In the genomic region with DNA sequence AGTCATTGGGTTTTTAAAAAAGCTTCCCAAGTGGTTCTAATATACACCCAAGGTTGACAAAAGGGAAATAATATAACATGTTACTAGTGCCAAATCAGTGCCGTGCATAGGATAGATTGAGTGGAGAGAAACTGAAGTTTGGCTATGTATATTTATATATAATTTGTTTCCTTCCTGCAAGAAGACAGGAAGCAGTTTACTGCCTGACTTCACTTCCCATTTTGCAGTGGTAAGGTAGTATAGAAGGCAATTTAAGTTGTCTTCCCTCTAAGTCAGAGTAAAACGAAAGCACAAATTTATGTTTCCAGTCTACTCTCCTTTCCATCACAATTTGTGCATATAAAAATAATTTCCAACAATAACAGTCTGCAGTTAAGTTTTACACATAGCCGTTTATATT, we compare ENCODE assay signal across 13 cellular contexts. TPM values are rescaled to one million over a fixed set of nuclear protein-coding genes. Genes with fewer than 3 reads are reported as not detected.
DNase-seq lines count a peak whose midpoint lies in the region; ATAC-seq and TF ChIP-seq lines count a peak whose summit lies in the region.
"Had no signal": no experiment of that assay in that cellular context is flagged by ENCODE, and none has a peak within 500 bp of the region (broad histone marks: within the 10 kb centered on the region; RNA-seq: fewer than 3 reads in every experiment).

No MANE protein-coding gene starts in this region.

- H3K4me1 ChIP-seq in MM.1S (ENCODE audit: low read length) (peaks cover 20% of the 10 kb centered on the region), suprapubic skin (peaks cover 28% of the 10 kb centered on the region)

- H3K4me3 Mint-ChIP-seq in activated CD4-positive, alpha-beta memory T cell treated with anti-CD3 and anti-CD28 coated beads, Interleukin-2, amount 10 ng/mL, durations not matched to agents 7 days and 5 days: no peak overlapping the region
- no peak overlapping the region for H3K4me3 Mint-ChIP-seq in activated CD4-positive, alpha-beta memory T cell treated with anti-CD3 and anti-CD28 coated beads for 36 hours
- H3K4me3 Mint-ChIP-seq in stimulated activated memory B cell treated with anti-CD40 and anti-IgM and Interleukin-4, amounts not matched to agents 10 μg/mL and 1 μg/mL and 100 μg/mL, for 72 hours: no peak overlapping the region
- H3K4me3 Mint-ChIP-seq in MCF 10A (ENCODE audit: unreplicated experiment): no peak overlapping the region

- no peak overlapping the region for H3K9ac ChIP-seq in MM.1S (ENCODE audit: low read length)

- H3K27ac Mint-ChIP-seq in activated CD4-positive, alpha-beta memory T cell treated with anti-CD3 and anti-CD28 coated beads, Interleukin-2, amount 10 ng/mL, durations not matched to agents 7 days and 5 days: peak overlapping the region; percentile 84
- no peak overlapping the region for H3K27ac Mint-ChIP-seq in activated CD4-positive, alpha-beta memory T cell treated with anti-CD3 and anti-CD28 coated beads for 36 hours
- H3K27ac Mint-ChIP-seq in stimulated activated memory B cell treated with anti-CD40 and anti-IgM and Interleukin-4, amounts not matched to agents 10 μg/mL and 1 μg/mL and 100 μg/mL, for 72 hours: peak overlapping the region; percentile 41
- no peak overlapping the region for H3K27ac Mint-ChIP-seq in MCF 10A (ENCODE audit: low read depth, unreplicated experiment)

- no peaks in the 10 kb centered on the region for H3K9me2 ChIP-seq in MM.1S (replicated peaks; ENCODE audit: insufficient read depth, low read length)

- TF ChIP-seq CTCF in MM.1S (IDR thresholded peaks at IDR 0.05; ENCODE audit: low read length) (no peak), suprapubic skin (IDR thresholded peaks at IDR 0.05) (no peak), MCF 10A (IDR thresholded peaks at IDR 0.05; ENCODE audit: unreplicated experiment) (no peak)

- CTCF ChIA-PET in activated CD4-positive, alpha-beta memory T cell treated with anti-CD3 and anti-CD28 coated beads, Interleukin-2, amount 10 ng/mL, durations not matched to agents 7 days and 5 days (lab: Charles Lee): no interaction called here
- CTCF ChIA-PET in activated CD4-positive, alpha-beta memory T cell treated with anti-CD3 and anti-CD28 coated beads for 36 hours (lab: Charles Lee): no interaction called here
- CTCF ChIA-PET in MCF 10A (lab: Yijun Ruan, JAX): no interaction called here

- peaks cover 66% of the 10 kb centered on the region for H3K4me1 Mint-ChIP-seq in activated CD4-positive, alpha-beta memory T cell treated with anti-CD3 and anti-CD28 coated beads, Interleukin-2, amount 10 ng/mL, durations not matched to agents 7 days and 5 days
- peaks cover 37% of the 10 kb centered on the region for H3K4me1 Mint-ChIP-seq in activated CD4-positive, alpha-beta memory T cell treated with anti-CD3 and anti-CD28 coated beads for 36 hours (ENCODE audit: low read depth)
- peaks cover 49% of the 10 kb centered on the region for H3K4me1 Mint-ChIP-seq in stimulated activated memory B cell treated with anti-CD40 and anti-IgM and Interleukin-4, amounts not matched to agents 10 μg/mL and 1 μg/mL and 100 μg/mL, for 72 hours
- peaks cover 39% of the 10 kb centered on the region for H3K4me1 Mint-ChIP-seq in MCF 10A (ENCODE audit: insufficient read depth, unreplicated experiment)

- H3K27me3 Mint-ChIP-seq in activated CD4-positive, alpha-beta memory T cell treated with anti-CD3 and anti-CD28 coated beads, Interleukin-2, amount 10 ng/mL, durations not matched to agents 7 days and 5 days: peaks cover under 1% of the 10 kb centered on the region
- H3K27me3 Mint-ChIP-seq in activated CD4-positive, alpha-beta memory T cell treated with anti-CD3 and anti-CD28 coated beads for 36 hours: peaks cover 2% of the 10 kb centered on the region
- no peaks in the 10 kb centered on the region for H3K27me3 Mint-ChIP-seq in stimulated activated memory B cell treated with anti-CD40 and anti-IgM and Interleukin-4, amounts not matched to agents 10 μg/mL and 1 μg/mL and 100 μg/mL, for 72 hours
- H3K27me3 Mint-ChIP-seq in MCF 10A (ENCODE audit: insufficient read depth, unreplicated experiment): no peaks in the 10 kb centered on the region

- H3K27me3 ChIP-seq in MM.1S (replicated peaks; ENCODE audit: insufficient read depth, low read length) (no peaks in the 10 kb centered on the region), suprapubic skin (no peaks in the 10 kb centered on the region)

- no peak for TF ChIP-seq EP300 in suprapubic skin (IDR thresholded peaks at IDR 0.05)

- H2AFZ ChIP-seq in MM.1S (ENCODE audit: low read length): peak overlapping the region; percentile 13

- H3K4me2 ChIP-seq in MM.1S (ENCODE audit: low read depth, low read length): peak overlapping the region; percentile 46; the same call in 1 of the 2 replicates

- H4K20me1 ChIP-seq in MM.1S (ENCODE audit: insufficient read depth, low read length): no peaks in the 10 kb centered on the region

- H3K27ac ChIP-seq in MM.1S (ENCODE audit: low read length) (no peak overlapping the region), suprapubic skin (no peak overlapping the region)

- POLR2A ChIA-PET in activated CD4-positive, alpha-beta memory T cell treated with anti-CD3 and anti-CD28 coated beads, Interleukin-2, amount 10 ng/mL, durations not matched to agents 7 days and 5 days (lab: Charles Lee): interaction anchor here (0.7 kb wide), 1 partner anchor 162 kb away, joined by 3 read pairs; no protein-coding TSS in a partner anchor
- POLR2A ChIA-PET in activated CD4-positive, alpha-beta memory T cell treated with anti-CD3 and anti-CD28 coated beads for 36 hours (lab: Charles Lee): no interaction called here
- POLR2A ChIA-PET in MCF 10A (lab: Yijun Ruan, JAX): interaction anchor here (0.7 kb wide), 1 partner anchor 511 kb away, joined by 3 read pairs; no protein-coding TSS in a partner anchor

- no TSS peak for BruUV-seq in MCF 10A (replicated peaks; lab: Mats Ljungman, UMichigan)

- no peaks in the 10 kb centered on the region for H3K9me3 ChIP-seq in MM.1S (replicated peaks; ENCODE audit: insufficient read depth, low read length)
- no peaks in the 10 kb centered on the region for H3K9me3 ChIP-seq in suprapubic skin

- no peaks in the 10 kb centered on the region for H3K36me3 ChIP-seq in MM.1S (replicated peaks; ENCODE audit: insufficient read depth, low read length)
- H3K36me3 ChIP-seq in suprapubic skin: no peaks in the 10 kb centered on the region

- H3F3A ChIP-seq in MM.1S (ENCODE audit: insufficient read depth, low read length): 0 out of 2 replicates have a peak, but pooled peaks cover 2% of the 10 kb centered on the region

- H3K9me3 Mint-ChIP-seq in activated CD4-positive, alpha-beta memory T cell treated with anti-CD3 and anti-CD28 coated beads, Interleukin-2, amount 10 ng/mL, durations not matched to agents 7 days and 5 days: peaks cover 20% of the 10 kb centered on the region
- H3K9me3 Mint-ChIP-seq in activated CD4-positive, alpha-beta memory T cell treated with anti-CD3 and anti-CD28 coated beads for 36 hours: no peaks in the 10 kb centered on the region
- H3K9me3 Mint-ChIP-seq in stimulated activated memory B cell treated with anti-CD40 and anti-IgM and Interleukin-4, amounts not matched to agents 10 μg/mL and 1 μg/mL and 100 μg/mL, for 72 hours: peaks cover 10% of the 10 kb centered on the region
- peaks cover 6% of the 10 kb centered on the region for H3K9me3 Mint-ChIP-seq in MCF 10A (ENCODE audit: unreplicated experiment)

- intact Hi-C loops in activated CD4-positive, alpha-beta memory T cell treated with anti-CD3 and anti-CD28 coated beads for 36 hours (cut with micrococcal nuclease): loop anchor here (10.0 kb wide), 2 partner anchors 577 to 1073 kb away; a partner anchor contains a TSS
- intact Hi-C loops in MCF 10A (cut with micrococcal nuclease): no loop called here

- no peak for ATAC-seq in stimulated activated memory B cell treated with anti-CD40 and anti-IgM and Interleukin-4, amounts not matched to agents 10 μg/mL and 1 μg/mL and 100 μg/mL, for 72 hours
- ATAC-seq in left lobe of liver: no peak
- ATAC-seq: left colon, right cardiac atrium had no signal

- DNase-seq in activated CD4-positive, alpha-beta memory T cell treated with anti-CD3 and anti-CD28 coated beads, Interleukin-2, amount 10 ng/mL, durations not matched to agents 7 days and 5 days: no peak
- no peak for DNase-seq in activated CD4-positive, alpha-beta memory T cell treated with anti-CD3 and anti-CD28 coated beads for 36 hours
- DNase-seq in MM.1S (no peak), SKM-1 treated with dmso at 0.1 percent for 144 hours (lab: John Stamatoyannopoulos, UW; ENCODE audit: unreplicated experiment) (peak; percentile 44), suprapubic skin (ENCODE audit: low spot score in 2 of 2) (no peak), left lobe of liver (ENCODE audit: low spot score) (no peak), MCF 10A (ENCODE audit: unreplicated experiment) (no peak)
- DNase-seq: activated effector memory CD4-positive, alpha-beta T cell treated with Interleukin-2 at 50 U/mL for 16 hours; aorta; left colon; NCI-H1105; right cardiac atrium had no signal

- TF ChIP-seq POLR2A in suprapubic skin (IDR thresholded peaks at IDR 0.05): no peak

- 57% methylated on average over 3 of the region's 3 CpGs for WGBS in suprapubic skin

- peaks cover 11% of the 10 kb centered on the region for H3K79me2 ChIP-seq in MM.1S (ENCODE audit: low read length)

- H3K36me3 Mint-ChIP-seq in activated CD4-positive, alpha-beta memory T cell treated with anti-CD3 and anti-CD28 coated beads, Interleukin-2, amount 10 ng/mL, durations not matched to agents 7 days and 5 days (ENCODE audit: low read depth): peaks cover 42% of the 10 kb centered on the region
- H3K36me3 Mint-ChIP-seq in activated CD4-positive, alpha-beta memory T cell treated with anti-CD3 and anti-CD28 coated beads for 36 hours: peaks cover 3% of the 10 kb centered on the region
- H3K36me3 Mint-ChIP-seq in stimulated activated memory B cell treated with anti-CD40 and anti-IgM and Interleukin-4, amounts not matched to agents 10 μg/mL and 1 μg/mL and 100 μg/mL, for 72 hours: peaks cover 2% of the 10 kb centered on the region
- H3K36me3 Mint-ChIP-seq in MCF 10A (ENCODE audit: insufficient read depth, unreplicated experiment): no peaks in the 10 kb centered on the region

- no peak overlapping the region for H3K4me3 ChIP-seq in MM.1S (ENCODE audit: low read length)
- H3K4me3 ChIP-seq in suprapubic skin: no peak overlapping the region

RNA-seq across cellular contexts. Expression of a gene that starts 3.4 kb away (rescaled TPM):
- 100 to 1,000 TPM; 103 to 105 TPM for total RNA-seq in activated CD4-positive, alpha-beta memory T cell treated with anti-CD3 and anti-CD28 coated beads, Interleukin-2, amount 10 ng/mL, durations not matched to agents 7 days and 5 days
- 10 to 100 TPM; 20.7 to 23.9 TPM for total RNA-seq in activated CD4-positive, alpha-beta memory T cell treated with anti-CD3 and anti-CD28 coated beads for 36 hours
- total RNA-seq in suprapubic skin: 10 to 100 TPM in 3 of 4 donors, 1 to 10 TPM in 1; 8.3 to 22.6 (median 12.7) TPM
- total RNA-seq in left lobe of liver: 14.7 TPM
- total RNA-seq in MCF 10A (2022): 48.9 and 49.1 TPM in 2 replicates

Comparison
In these comparisons a context has a peak if more than half of its experiments do, and no peak if none do; other contexts are left out.
1. H3K27ac Mint-ChIP-seq: peak in activated CD4-positive, alpha-beta memory T cell treated with anti-CD3 and anti-CD28 coated beads, Interleukin-2, amount 10 ng/mL, durations not matched to agents 7 days and 5 days (single experiment) and stimulated activated memory B cell treated with anti-CD40 and anti-IgM and Interleukin-4, amounts not matched to agents 10 μg/mL and 1 μg/mL and 100 μg/mL, for 72 hours (single experiment); none in activated CD4-positive, alpha-beta memory T cell treated with anti-CD3 and anti-CD28 coated beads for 36 hours (single experiment) and MCF 10A (single experiment).